10 cellular contexts compared by ENCODE assay signal in genomic region chr13:114112231-114112825, GRCh38. TPM values are rescaled to one million over a fixed set of nuclear protein-coding genes. Genes with fewer than 3 reads are reported as not detected.
DNase-seq lines count a peak whose midpoint lies in the region; ATAC-seq and TF ChIP-seq lines count a peak whose summit lies in the region.
"Had no signal": no experiment of that assay in that cellular context is flagged by ENCODE, and none has a peak within 500 bp of the region (broad histone marks: within the 10 kb centered on the region; RNA-seq: fewer than 3 reads in every experiment).

No MANE protein-coding gene starts in this region.

- H3K27me3 Mint-ChIP-seq in osteocyte (ENCODE audit: unreplicated experiment): no peaks in the 10 kb centered on the region

- no peaks in the 10 kb centered on the region for H3K27me3 ChIP-seq in esophagus muscularis mucosa
- H3K27me3 ChIP-seq: left lung, upper lobe of left lung had no signal

- no peak overlapping the region for H3K4me3 ChIP-seq in esophagus muscularis mucosa
- H3K4me3 ChIP-seq: left lung, upper lobe of left lung had no signal

- H3K36me3 Mint-ChIP-seq in osteocyte (ENCODE audit: unreplicated experiment): peaks cover 3% of the 10 kb centered on the region

- ATAC-seq in GM21526 (IDR thresholded peaks at IDR 0.05; ENCODE audit: low FRiP score, unreplicated experiment) (no peak), GM19397 (IDR thresholded peaks at IDR 0.05; ENCODE audit: unreplicated experiment) (no peak)
- ATAC-seq: left lung had no signal

- peaks cover 80% of the 10 kb centered on the region for H3K4me1 Mint-ChIP-seq in osteocyte (ENCODE audit: unreplicated experiment)

- peak overlapping the region; percentile 43 for H3K27ac ChIP-seq in RWPE1
- peak overlapping the region in 3 of 4 donors; percentile 1 to 22 (median 6) for H3K27ac ChIP-seq in esophagus muscularis mucosa (replicated peaks in 1 of 4)
- H3K27ac ChIP-seq: left lung had no signal

- peak; percentile 49 for DNase-seq in ELF-1 (ENCODE audit: low read depth, low spot score)
- DNase-seq in RWPE1 (ENCODE audit: low spot score): no peak
- no peak for DNase-seq in esophagus muscularis mucosa (ENCODE audit: extremely low spot score)
- no peak for DNase-seq in osteocyte (ENCODE audit: extremely low spot score, unreplicated experiment)
- no peak for DNase-seq in HCEC 1CT
- DNase-seq in NCI-H345 treated with DMSO at 0.1 percent for 48 hours (lab: John Stamatoyannopoulos, UW; ENCODE audit: unreplicated experiment): no peak

- no peak for TF ChIP-seq POLR2A in esophagus muscularis mucosa (IDR thresholded peaks at IDR 0.05; ENCODE audit: low read depth)

- intact Hi-C loops in esophagus muscularis mucosa (cut with DNase I): no loop called here

- peaks cover 0 to 7% (median 0%) of the 10 kb centered on the region in 4 donors for H3K36me3 ChIP-seq in esophagus muscularis mucosa
- H3K36me3 ChIP-seq: left lung, upper lobe of left lung had no signal

- no peak for TF ChIP-seq EP300 in esophagus muscularis mucosa (IDR thresholded peaks at IDR 0.05)

- CTCF ChIA-PET in RWPE1 (lab: Yijun Ruan, JAX): no interaction called here

- peaks cover 27 to 73% (median 68%) of the 10 kb centered on the region in 4 donors for H3K4me1 ChIP-seq in esophagus muscularis mucosa

- no peaks in the 10 kb centered on the region for H3K9me3 Mint-ChIP-seq in osteocyte (ENCODE audit: unreplicated experiment)

- no peak for TF ChIP-seq CTCF in RWPE1 (conservative IDR thresholded peaks at IDR 0.05; ENCODE audit: low read depth)
- TF ChIP-seq CTCF in esophagus muscularis mucosa (IDR thresholded peaks at IDR 0.05): no peak
- no peak for TF ChIP-seq CTCF in osteocyte (IDR thresholded peaks at IDR 0.05)

- peak overlapping the region; percentile 95 for H3K27ac Mint-ChIP-seq in osteocyte (ENCODE audit: unreplicated experiment)

- no peaks in the 10 kb centered on the region for H3K9me3 ChIP-seq in esophagus muscularis mucosa
- H3K9me3 ChIP-seq: left lung, upper lobe of left lung had no signal

- peak overlapping the region; percentile 38 for H3K4me3 Mint-ChIP-seq in osteocyte (ENCODE audit: unreplicated experiment)

- POLR2A ChIA-PET in RWPE1 (lab: Yijun Ruan, JAX; ENCODE audit: low non-redundant PET): no interaction called here

- 66% methylated on average over 10 of the region's 25 CpGs for WGBS in esophagus muscularis mucosa

RNA-seq across cellular contexts. Expression of gene RASA3, which starts 20.1 kb away (rescaled TPM):
- total RNA-seq in esophagus muscularis mucosa: 10 to 100 TPM; 29.5 to 38.1 (median 34.6) TPM
- total RNA-seq in osteocyte: 44.8 and 45.5 TPM in 2 replicates
